ENCODE assay signal across 29 cellular contexts in genomic region chr5:96396878-96397277, GRCh38. TPM values are rescaled to one million over a fixed set of nuclear protein-coding genes. Genes with fewer than 3 reads are reported as not detected.
"Had no signal": no experiment of that assay in that cellular context is flagged by ENCODE, and none has a peak within 500 bp of the region (broad histone marks: within the 10 kb centered on the region; RNA-seq: fewer than 3 reads in every experiment).

No MANE protein-coding gene starts in this region.

- H3K4me3 ChIP-seq: ascending aorta, breast epithelium had no signal

- H3K4me1 ChIP-seq: breast epithelium had no signal

- FAIRE-seq: TTC549 had no signal

- H3K36me3 ChIP-seq: ascending aorta, brain microvascular endothelial cell, breast epithelium had no signal

- ATAC-seq: activated CD8-positive, alpha-beta memory T cell treated with anti-CD3 and anti-CD28 coated beads, Interleukin-2, amount 10 ng/mL, durations not matched to agents 7 days and 5 days; activated CD8-positive, alpha-beta T cell treated with anti-CD3 and anti-CD28 coated beads, Interleukin-2, amount 10 ng/mL, durations not matched to agents 7 days and 5 days; activated naive CD8-positive, alpha-beta T cell treated with anti-CD3 and anti-CD28 coated beads, Interleukin-2, amount 50 U/mL, for 24 hours had no signal

- H3K27ac ChIP-seq: ascending aorta, brain microvascular endothelial cell, breast epithelium, VCaP had no signal

- DNase-seq: activated B cell treated with CpG ODN at 0.5 μM for 24 hours; activated CD4-positive, alpha-beta memory T cell treated with anti-CD3 and anti-CD28 coated beads, Interleukin-2, amount 10 ng/mL, durations not matched to agents 7 days and 5 days; activated CD4-positive, alpha-beta T cell treated with anti-CD3 and anti-CD28 coated beads for 4 hours; activated CD4-positive, alpha-beta T cell treated with anti-CD3 and anti-CD28 coated beads, Interleukin-2, amount 10 ng/mL, durations not matched to agents 7 days and 5 days; activated CD4-positive, CD25-positive, alpha-beta regulatory T cell treated with anti-CD3 and anti-CD28 coated beads, Interleukin-2, amount 50 U/mL, for 72 hours; activated CD8-positive, alpha-beta memory T cell treated with anti-CD3 and anti-CD28 coated beads for 24 hours; activated CD8-positive, alpha-beta memory T cell treated with anti-CD3 and anti-CD28 coated beads, Interleukin-2, amount 10 ng/mL, durations not matched to agents 7 days and 5 days; activated CD8-positive, alpha-beta memory T cell treated with anti-CD3 and anti-CD28 coated beads, Interleukin-2, amount 50 U/mL, for 48 hours; activated CD8-positive, alpha-beta T cell treated with anti-CD3 and anti-CD28 coated beads, Interleukin-2, amount 10 ng/mL, durations not matched to agents 7 days and 5 days; activated effector memory CD4-positive, alpha-beta T cell treated with Interleukin-2 at 50 U/mL for 16 hours; activated gamma-delta T cell; activated naive CD4-positive, alpha-beta T cell treated with anti-CD3 and anti-CD28 coated beads, Interleukin-2, amount 10 ng/mL, durations not matched to agents 7 days and 5 days; activated naive CD4-positive, alpha-beta T cell treated with Interleukin-2 at 50 U/mL for 16 hours; activated naive CD8-positive, alpha-beta T cell treated with anti-CD3 and anti-CD28 coated beads, Interleukin-2, amount 10 ng/mL, durations not matched to agents 7 days and 5 days; activated naive CD8-positive, alpha-beta T cell treated with anti-CD3 and anti-CD28 coated beads, Interleukin-2, amount 50 U/mL, for 24 hours; activated T-cell treated with anti-CD3 and anti-CD28 coated beads, Interleukin-2, amount 50 U/mL, for 24 hours; activated T-cell treated with anti-CD3 and anti-CD28 coated beads, Interleukin-2, amount 50 U/mL, for 48 hours; amygdala; anterior cingulate cortex; brain microvascular endothelial cell; central memory CD4-positive, alpha-beta T cell; T-helper 1 cell; T-helper 2 cell; T-helper 9 cell had no signal

- H3K9me3 ChIP-seq: ascending aorta, breast epithelium had no signal

- H3K27me3 ChIP-seq: ascending aorta, brain microvascular endothelial cell, breast epithelium had no signal

RNA-seq across cellular contexts. Expression of gene PCSK1, which starts 36.2 kb away (rescaled TPM):
- total RNA-seq: activated B cell treated with CpG ODN at 0.5 μM for 24 hours; activated CD4-positive, alpha-beta memory T cell treated with anti-CD3 and anti-CD28 coated beads, Interleukin-2, amount 10 ng/mL, durations not matched to agents 7 days and 5 days; activated CD4-positive, alpha-beta T cell treated with anti-CD3 and anti-CD28 coated beads, Interleukin-2, amount 10 ng/mL, durations not matched to agents 7 days and 5 days; activated CD8-positive, alpha-beta memory T cell treated with anti-CD3 and anti-CD28 coated beads, Interleukin-2, amount 10 ng/mL, durations not matched to agents 7 days and 5 days; activated CD8-positive, alpha-beta T cell treated with anti-CD3 and anti-CD28 coated beads, Interleukin-2, amount 10 ng/mL, durations not matched to agents 7 days and 5 days; activated naive CD8-positive, alpha-beta T cell treated with anti-CD3 and anti-CD28 coated beads, Interleukin-2, amount 10 ng/mL, durations not matched to agents 7 days and 5 days; activated T-helper 2 cell treated with anti-CD3 and anti-CD28 coated beads, Interferon-gamma antibody, Interleukin-2, Interleukin-4, amounts not matched to agents 10 μg/mL and 5 μg/mL and 100 μg/mL, durations not matched to agents 14 hours and 24 hours and 36 hours had no signal
